In genomic region chr3:31232049-31233040, GRCh38 we compare ENCODE assay signal across 9 cellular contexts.
DNase-seq lines count a peak whose midpoint lies in the region; ATAC-seq and TF ChIP-seq lines count a peak whose summit lies in the region.
"Had no signal": no experiment of that assay in that cellular context is flagged by ENCODE, and none has a peak within 500 bp of the region (broad histone marks: within the 10 kb centered on the region; RNA-seq: fewer than 3 reads in every experiment).

No MANE protein-coding gene starts in this region.

- H3K4me3 ChIP-seq in muscle layer of duodenum (ENCODE audit: low read depth in 1 of 2, low read length in 2 of 2) (no peak overlapping the region), WERI-Rb-1 (ENCODE audit: low read depth, low read length) (no peak overlapping the region)
- H3K4me3 ChIP-seq: pancreas had no signal

- peak overlapping the region; percentile 42 for H3K27ac ChIP-seq in muscle layer of duodenum (ENCODE audit: low read length)
- no peak overlapping the region; the same call in 1 of the 2 replicates for H3K27ac ChIP-seq in WERI-Rb-1

- no peaks in the 10 kb centered on the region for H3K4me1 ChIP-seq in muscle layer of duodenum (ENCODE audit: control insufficient read depth in 1 of 2, insufficient read depth in 2 of 2, low read length in 2 of 2)
- H3K4me1 ChIP-seq: pancreas had no signal

- peak; percentile 42 for ATAC-seq in GM18502 (IDR thresholded peaks at IDR 0.05; ENCODE audit: poor library complexity, unreplicated experiment)
- ATAC-seq in HG03159 (IDR thresholded peaks at IDR 0.05; ENCODE audit: unreplicated experiment): peak; percentile 29
- ATAC-seq in WTC11: peak; percentile 47; the same call in 1 of the 2 replicates

- H3K4me3 Mint-ChIP-seq in WTC11: no peak overlapping the region

- H3K27me3 ChIP-seq in muscle layer of duodenum (ENCODE audit: low read depth, low read length) (no peaks in the 10 kb centered on the region), WERI-Rb-1 (ENCODE audit: insufficient read depth, low read depth, severe bottlenecking) (no peaks in the 10 kb centered on the region)
- H3K27me3 ChIP-seq: pancreas had no signal

- no peaks in the 10 kb centered on the region for H3K36me3 Mint-ChIP-seq in WTC11

- no peaks in the 10 kb centered on the region for H3K27me3 Mint-ChIP-seq in WTC11 (ENCODE audit: low read depth)

- TF ChIP-seq CTCF in WTC11 (IDR thresholded peaks at IDR 0.05) (no peak), WERI-Rb-1 (IDR thresholded peaks at IDR 0.05; ENCODE audit: low read depth, low read length) (no peak)

- H3K27ac Mint-ChIP-seq in WTC11: no peak overlapping the region

- H3K36me3 ChIP-seq in muscle layer of duodenum (ENCODE audit: control insufficient read depth in 1 of 2, insufficient read depth in 2 of 2, low read length in 2 of 2) (no peaks in the 10 kb centered on the region), WERI-Rb-1 (no peaks in the 10 kb centered on the region)
- H3K36me3 ChIP-seq: pancreas had no signal

- DNase-seq in WTC11 (ENCODE audit: low spot score) (no peak), SHP77 treated with DMSO at 0.1 percent for 48 hours (lab: John Stamatoyannopoulos, UW) (no peak), globus pallidus (ENCODE audit: low spot score) (no peak), WERI-Rb-1 (no peak), amniotic stem cell (lab: John Stamatoyannopoulos, UW) (no peak)

- POLR2A ChIA-PET in WTC11 (lab: Charles Lee): no interaction called here

- H3K9me3 Mint-ChIP-seq in WTC11: no peaks in the 10 kb centered on the region; the same call in 1 of the 2 replicates

- H3K9me3 ChIP-seq in muscle layer of duodenum (ENCODE audit: control insufficient read depth in 1 of 2, low read length in 2 of 2) (no peaks in the 10 kb centered on the region), WERI-Rb-1 (ENCODE audit: severe bottlenecking) (no peaks in the 10 kb centered on the region)
- H3K9me3 ChIP-seq: pancreas had no signal

- CTCF ChIA-PET in WTC11 (lab: Charles Lee): interaction anchor here (0.6 kb wide), 1 partner anchor 30 kb away, joined by 4 read pairs; no protein-coding TSS in a partner anchor

- no peaks in the 10 kb centered on the region for H3K4me1 Mint-ChIP-seq in WTC11

TF ChIP-seq in WTC11, 78 proteins besides CTCF, POLR2A, EP300 and RAD21:
- TF ChIP-seq IRF1 (CRISPR knock-in tag; IDR thresholded peaks at IDR 0.05) (no peak), E2F4 (CRISPR knock-in tag; IDR thresholded peaks at IDR 0.05; ENCODE audit: borderline replicate concordance, low read depth) (no peak), GABPB1 (CRISPR knock-in tag; IDR thresholded peaks at IDR 0.05) (no peak), FOXJ3 (CRISPR knock-in tag; IDR thresholded peaks at IDR 0.05; ENCODE audit: borderline replicate concordance) (no peak), ATF2 (CRISPR knock-in tag; IDR thresholded peaks at IDR 0.05; ENCODE audit: borderline replicate concordance, low read depth) (no peak), ZNF317 (CRISPR knock-in tag; IDR thresholded peaks at IDR 0.05; ENCODE audit: borderline replicate concordance, low read depth) (no peak), USF1 (CRISPR knock-in tag; IDR thresholded peaks at IDR 0.05) (no peak), ATF1 (CRISPR knock-in tag; IDR thresholded peaks at IDR 0.05) (no peak)
TF ChIP-seq in WTC11: peak in this region for 0.
